Comparison of ENCODE assay signal across 15 cellular contexts in the genomic region with DNA sequence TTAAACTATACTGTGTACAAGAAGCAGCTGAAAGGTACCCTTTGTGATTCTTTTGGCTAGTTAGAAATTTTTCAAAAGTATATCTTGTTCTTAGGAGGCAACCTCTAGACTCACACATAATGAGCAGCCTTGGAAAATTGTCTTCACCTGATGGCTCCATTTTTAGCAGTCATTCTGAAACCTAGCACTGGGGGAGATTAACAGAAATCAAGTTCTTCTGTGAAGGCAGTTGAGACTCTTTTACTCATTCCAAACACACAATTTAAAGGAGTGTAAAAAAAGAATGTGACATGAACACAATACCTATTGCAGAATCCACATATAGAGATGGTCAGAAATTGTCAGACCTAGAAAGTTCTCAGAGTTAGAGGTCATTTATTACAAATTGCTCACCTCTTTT.
A peak's percentile ranks its signal among the peaks of the same experiment; 100 is the strongest.
DNase-seq lines count a peak whose midpoint lies in the region; ATAC-seq lines count a peak whose summit lies in the region.
"Had no signal": no experiment of that assay in that cellular context is flagged by ENCODE, and none has a peak within 500 bp of the region (broad histone marks: within the 10 kb centered on the region; RNA-seq: fewer than 3 reads in every experiment).

No MANE protein-coding gene starts in this region.

- no peaks in the 10 kb centered on the region for H3K27me3 Mint-ChIP-seq in activated T-cell treated with anti-CD3 and anti-CD28 coated beads, Interleukin-2, amount 50 U/mL, for 4 hours (ENCODE audit: low read depth)
- H3K27me3 Mint-ChIP-seq in T-helper 1 cell treated with Interleukin-12 subunit alpha and Interleukin-12 subunit beta and Interleukin-4 antibody, amounts not matched to agents 30 μg/mL and 1 μg/mL, for 36 hours (ENCODE audit: low read depth): no peaks in the 10 kb centered on the region
- H3K27me3 Mint-ChIP-seq: memory B cell had no signal

- peak; percentile 48 to 69 for ATAC-seq in activated T-cell treated with anti-CD3 and anti-CD28 coated beads, Interleukin-2, amount 50 U/mL, for 4 hours
- ATAC-seq in HG02588 (IDR thresholded peaks at IDR 0.05; ENCODE audit: unreplicated experiment): peak; percentile 52
- peak; percentile 82 for ATAC-seq in stimulated activated effector memory CD8-positive, alpha-beta T cell treated with anti-CD3 and anti-CD28 coated beads, Interleukin-12 subunit alpha, Interleukin-12 subunit beta, amount 100 ng/mL, for 72 hours

- H3K4me1 Mint-ChIP-seq in activated T-cell treated with anti-CD3 and anti-CD28 coated beads, Interleukin-2, amount 50 U/mL, for 4 hours (ENCODE audit: low read depth): peaks cover 47% of the 10 kb centered on the region
- peaks cover 39% of the 10 kb centered on the region for H3K4me1 Mint-ChIP-seq in T-helper 1 cell treated with Interleukin-12 subunit alpha and Interleukin-12 subunit beta and Interleukin-4 antibody, amounts not matched to agents 30 μg/mL and 1 μg/mL, for 36 hours (ENCODE audit: low read depth)
- H3K4me1 Mint-ChIP-seq in stimulated activated effector memory CD8-positive, alpha-beta T cell treated with anti-CD3 and anti-CD28 coated beads, Interleukin-12 subunit alpha, Interleukin-12 subunit beta, amount 100 ng/mL, for 72 hours: peaks cover 27% of the 10 kb centered on the region

- no peak for DNase-seq in activated T-cell treated with anti-CD3 and anti-CD28 coated beads, Interleukin-2, amount 50 U/mL, for 4 hours
- no peak for DNase-seq in activated T-cell treated with anti-CD3 and anti-CD28 coated beads, Interleukin-2, amount 50 U/mL, for 1 hour
- DNase-seq in stimulated activated effector memory CD8-positive, alpha-beta T cell treated with anti-CD3 and anti-CD28 coated beads, Interleukin-12 subunit alpha, Interleukin-12 subunit beta, amount 100 ng/mL, for 72 hours (ENCODE audit: low spot score in 2 of 2): no peak
- DNase-seq in GM19238 (ENCODE audit: insufficient read length, low spot score) (no peak), NCI-H345 (lab: John Stamatoyannopoulos, UW) (no peak), GM19240 (ENCODE audit: insufficient read length, low spot score) (no peak)
- DNase-seq: GDM1, head of caudate nucleus, NCI-H187 treated with DMSO at 0.1 percent for 48 hours, NCI-H510A, PC-9 had no signal

- H3K4me3 Mint-ChIP-seq in activated T-cell treated with anti-CD3 and anti-CD28 coated beads, Interleukin-2, amount 50 U/mL, for 4 hours: no peak overlapping the region
- H3K4me3 Mint-ChIP-seq in T-helper 1 cell treated with Interleukin-12 subunit alpha and Interleukin-12 subunit beta and Interleukin-4 antibody, amounts not matched to agents 30 μg/mL and 1 μg/mL, for 36 hours: no peak overlapping the region
- peak overlapping the region; percentile 35 for H3K4me3 Mint-ChIP-seq in stimulated activated effector memory CD8-positive, alpha-beta T cell treated with anti-CD3 and anti-CD28 coated beads, Interleukin-12 subunit alpha, Interleukin-12 subunit beta, amount 100 ng/mL, for 72 hours
- H3K4me3 Mint-ChIP-seq: memory B cell, neural progenitor cell had no signal

- H3K36me3 Mint-ChIP-seq in activated T-cell treated with anti-CD3 and anti-CD28 coated beads, Interleukin-2, amount 50 U/mL, for 4 hours (ENCODE audit: insufficient read depth): no peaks in the 10 kb centered on the region
- H3K36me3 Mint-ChIP-seq in T-helper 1 cell treated with Interleukin-12 subunit alpha and Interleukin-12 subunit beta and Interleukin-4 antibody, amounts not matched to agents 30 μg/mL and 1 μg/mL, for 36 hours (ENCODE audit: low read depth): peaks cover 21% of the 10 kb centered on the region
- peaks cover 6% of the 10 kb centered on the region for H3K36me3 Mint-ChIP-seq in stimulated activated effector memory CD8-positive, alpha-beta T cell treated with anti-CD3 and anti-CD28 coated beads, Interleukin-12 subunit alpha, Interleukin-12 subunit beta, amount 100 ng/mL, for 72 hours
- H3K36me3 Mint-ChIP-seq: neural progenitor cell had no signal

- peaks cover 4% of the 10 kb centered on the region for H3K9me3 Mint-ChIP-seq in activated T-cell treated with anti-CD3 and anti-CD28 coated beads, Interleukin-2, amount 50 U/mL, for 4 hours
- H3K9me3 Mint-ChIP-seq in T-helper 1 cell treated with Interleukin-12 subunit alpha and Interleukin-12 subunit beta and Interleukin-4 antibody, amounts not matched to agents 30 μg/mL and 1 μg/mL, for 36 hours: peaks cover 14% of the 10 kb centered on the region
- H3K9me3 Mint-ChIP-seq in stimulated activated effector memory CD8-positive, alpha-beta T cell treated with anti-CD3 and anti-CD28 coated beads, Interleukin-12 subunit alpha, Interleukin-12 subunit beta, amount 100 ng/mL, for 72 hours: no peaks in the 10 kb centered on the region
- H3K9me3 Mint-ChIP-seq: memory B cell, neural progenitor cell had no signal

- peak overlapping the region; percentile 47 for H3K27ac Mint-ChIP-seq in T-helper 1 cell treated with Interleukin-12 subunit alpha and Interleukin-12 subunit beta and Interleukin-4 antibody, amounts not matched to agents 30 μg/mL and 1 μg/mL, for 36 hours
- H3K27ac Mint-ChIP-seq in stimulated activated effector memory CD8-positive, alpha-beta T cell treated with anti-CD3 and anti-CD28 coated beads, Interleukin-12 subunit alpha, Interleukin-12 subunit beta, amount 100 ng/mL, for 72 hours: peak overlapping the region; percentile 83
- H3K27ac Mint-ChIP-seq: memory B cell, neural progenitor cell had no signal
